In the genomic region with DNA sequence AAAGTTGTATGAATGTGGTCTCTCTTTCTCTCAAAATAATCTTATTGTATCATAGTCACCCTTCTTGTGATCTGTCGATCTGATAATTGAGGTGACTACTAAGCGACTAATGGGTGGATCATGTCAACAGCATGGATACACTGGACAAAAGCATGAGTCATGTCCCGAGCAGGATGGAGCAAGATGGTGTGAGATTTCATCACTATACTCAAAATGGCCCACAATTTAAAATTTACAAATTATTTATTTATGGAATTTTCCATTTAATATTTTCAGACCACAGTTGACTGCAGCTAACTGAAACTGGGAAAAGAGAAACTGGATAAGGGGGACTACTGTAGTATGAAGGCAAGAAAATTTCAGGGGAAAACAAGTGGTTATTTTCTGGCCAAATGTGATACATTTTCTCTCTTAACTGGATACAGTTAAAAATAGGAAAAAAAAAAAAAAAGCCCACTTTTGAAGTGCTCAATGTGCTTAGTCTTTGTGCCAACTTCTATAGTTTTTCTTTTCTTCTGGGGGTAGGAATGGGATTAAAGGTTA, we compare ENCODE assay signal across 1 cellular context.
TF ChIP-seq lines count a peak whose summit lies in the region.

No MANE protein-coding gene starts in this region.

TF ChIP-seq in SK-N-SH treated with all-trans-retinoic acid at 6 μM for 48 hours, 23 proteins besides CTCF, POLR2A, EP300 and RAD21 (continued from another document):
- no peak for TF ChIP-seq PATZ1 (CRISPR knock-in tag; IDR thresholded peaks at IDR 0.05; ENCODE audit: borderline replicate concordance)
- TF ChIP-seq ZFP30 (CRISPR knock-in tag; IDR thresholded peaks at IDR 0.05): no peak
